ENCODE assay signal across 1 cellular context in the genomic region with DNA sequence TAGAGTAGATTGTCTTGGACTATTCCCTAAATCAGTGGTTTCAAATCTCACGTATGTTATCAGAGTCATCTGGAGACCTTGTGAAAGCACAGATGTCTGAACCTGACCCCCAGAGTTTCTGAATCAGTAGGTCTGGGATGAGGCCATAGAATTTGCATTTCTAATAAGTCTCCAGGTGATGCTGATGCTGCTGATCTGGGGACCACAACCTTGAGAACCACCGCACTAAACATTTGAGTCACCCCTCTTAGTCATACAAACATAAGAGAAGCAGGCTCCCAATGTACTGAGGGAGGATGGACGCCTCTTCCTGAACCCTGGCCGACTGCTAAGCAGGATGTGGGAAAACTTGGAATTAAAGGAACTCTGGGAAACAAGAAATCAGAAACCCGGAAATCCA.
A peak's percentile ranks its signal among the peaks of the same experiment; 100 is the strongest.
TF ChIP-seq lines count a peak whose summit lies in the region.

No MANE protein-coding gene starts in this region.

TF ChIP-seq in IMR-90, 13 proteins besides CTCF, POLR2A, EP300 and RAD21:
- peak; percentile 65 for TF ChIP-seq FOS (IDR thresholded peaks at IDR 0.05; ENCODE audit: low read depth, low read length)
- TF ChIP-seq MAFK (IDR thresholded peaks at IDR 0.05; ENCODE audit: low read depth, low read length): peak; percentile 34; the same call in 1 of the 2 replicates
- no peak for TF ChIP-seq MXI1 (IDR thresholded peaks at IDR 0.05; ENCODE audit: borderline replicate concordance, low read depth, low read length)
